ENCODE assay signal across 20 cellular contexts in the genomic region with DNA sequence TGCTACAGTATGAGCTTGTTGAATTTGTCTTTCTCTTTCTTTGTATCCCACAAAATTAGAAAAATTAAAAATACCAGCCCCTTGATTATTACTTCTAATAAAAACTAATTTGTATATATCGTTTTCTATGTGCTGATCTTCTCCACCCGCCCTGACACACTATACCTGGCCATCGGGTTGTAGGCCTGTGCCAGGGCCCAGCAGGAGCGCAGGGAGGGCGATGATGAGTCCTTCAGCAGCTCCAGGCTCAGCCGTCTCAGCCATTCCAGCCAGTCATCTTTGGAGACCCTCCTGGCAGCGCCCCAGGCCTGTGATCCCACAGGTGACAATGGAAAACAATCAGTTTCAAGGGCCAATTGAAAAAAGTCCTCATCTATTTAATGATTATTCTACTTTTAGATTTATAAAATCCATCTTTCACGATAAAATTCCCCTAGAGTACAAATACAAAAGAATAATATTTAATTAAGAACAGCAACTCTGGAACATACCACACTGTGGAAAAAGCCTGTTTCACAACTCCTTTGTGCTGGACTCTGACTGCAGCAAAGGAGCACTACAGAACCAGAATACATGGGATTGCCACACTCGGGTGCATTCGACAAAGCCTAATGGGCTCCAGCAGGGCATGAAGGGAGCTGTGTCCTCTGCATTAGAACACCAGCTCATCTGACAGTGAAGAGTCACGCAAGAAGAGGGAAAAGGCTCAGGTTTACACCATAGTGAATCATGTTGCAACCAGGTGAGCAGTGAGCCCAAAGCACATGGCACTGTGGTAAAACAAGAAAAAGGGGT. TPM values are rescaled to one million over a fixed set of nuclear protein-coding genes. Genes with fewer than 3 reads are reported as not detected.
DNase-seq lines count a peak whose midpoint lies in the region; ATAC-seq and TF ChIP-seq lines count a peak whose summit lies in the region.
"Had no signal": no experiment of that assay in that cellular context is flagged by ENCODE, and none has a peak within 500 bp of the region (broad histone marks: within the 10 kb centered on the region; RNA-seq: fewer than 3 reads in every experiment).

No MANE protein-coding gene starts in this region.

- H3K9me3 Mint-ChIP-seq in neural crest cell: no peaks in the 10 kb centered on the region
- H3K9me3 Mint-ChIP-seq in activated T-helper 2 cell treated with anti-CD3 and anti-CD28 coated beads, Interferon-gamma antibody, Interleukin-2, Interleukin-4, amounts not matched to agents 10 μg/mL and 5 μg/mL and 100 μg/mL, durations not matched to agents 14 hours and 24 hours and 36 hours: no peaks in the 10 kb centered on the region
- H3K9me3 Mint-ChIP-seq: CD4-positive, CD25-positive, alpha-beta regulatory T cell; GM23338 had no signal

- intact Hi-C loops in activated T-helper 2 cell treated with anti-CD3 and anti-CD28 coated beads, Interferon-gamma antibody, Interleukin-2, Interleukin-4, amounts not matched to agents 10 μg/mL and 5 μg/mL and 100 μg/mL, durations not matched to agents 14 hours and 24 hours and 36 hours (cut with micrococcal nuclease): no loop called here

- peaks cover 2% of the 10 kb centered on the region for H3K4me1 Mint-ChIP-seq in T-helper 17 cell
- H3K4me1 Mint-ChIP-seq in neural crest cell: no peaks in the 10 kb centered on the region
- H3K4me1 Mint-ChIP-seq in activated T-helper 2 cell treated with anti-CD3 and anti-CD28 coated beads, Interferon-gamma antibody, Interleukin-2, Interleukin-4, amounts not matched to agents 10 μg/mL and 5 μg/mL and 100 μg/mL, durations not matched to agents 14 hours and 24 hours and 36 hours (ENCODE audit: low read depth): no peaks in the 10 kb centered on the region
- H3K4me1 Mint-ChIP-seq: B cell; CD4-positive, CD25-positive, alpha-beta regulatory T cell; GM23338 had no signal

- H3K27me3 Mint-ChIP-seq in T-helper 17 cell (no peaks in the 10 kb centered on the region), neural crest cell (ENCODE audit: low read depth) (no peaks in the 10 kb centered on the region)
- no peaks in the 10 kb centered on the region for H3K27me3 Mint-ChIP-seq in activated T-helper 2 cell treated with anti-CD3 and anti-CD28 coated beads, Interferon-gamma antibody, Interleukin-2, Interleukin-4, amounts not matched to agents 10 μg/mL and 5 μg/mL and 100 μg/mL, durations not matched to agents 14 hours and 24 hours and 36 hours (ENCODE audit: low read depth)
- H3K27me3 Mint-ChIP-seq: B cell; CD4-positive, CD25-positive, alpha-beta regulatory T cell had no signal

- TF ChIP-seq POLR2A in GM18505 (IDR thresholded peaks at IDR 0.05; ENCODE audit: borderline replicate concordance, extremely low read depth, insufficient read depth, insufficient read length): no peak

- DNase-seq in AG10803 (ENCODE audit: low read depth) (peak; percentile 23), T-helper 17 cell (no peak), fibroblast of gingiva (ENCODE audit: low read depth) (peak; percentile 79), neural crest cell (ENCODE audit: low read depth, low spot score) (no peak), DMS 273 (lab: John Stamatoyannopoulos, UW; ENCODE audit: unreplicated experiment) (no peak)
- no peak for DNase-seq in activated T-helper 2 cell treated with anti-CD3 and anti-CD28 coated beads, Interferon-gamma antibody, Interleukin-2, Interleukin-4, amounts not matched to agents 10 μg/mL and 5 μg/mL and 100 μg/mL, durations not matched to agents 14 hours and 24 hours and 36 hours (ENCODE audit: low spot score)
- DNase-seq: CD4-positive, CD25-positive, alpha-beta regulatory T cell; DMS79; IMR-90; NCI-H1105 treated with DMSO at 0.1 percent for 48 hours; NCI-H2081; NCI-H2227 treated with DMSO at 0.1 percent for 48 hours; NCI-H510A; NCI-H748 treated with DMSO at 0.1 percent for 48 hours; SIG-M5; SK-N-SH had no signal

- H3K9me3 ChIP-seq in T-helper 17 cell (ENCODE audit: control insufficient read depth, low read length, poor library complexity, severe bottlenecking): no peaks in the 10 kb centered on the region
- H3K9me3 ChIP-seq: SK-N-SH had no signal

- H3K4me3 Mint-ChIP-seq in T-helper 17 cell (no peak overlapping the region), neural crest cell (no peak overlapping the region)
- H3K4me3 Mint-ChIP-seq in activated T-helper 2 cell treated with anti-CD3 and anti-CD28 coated beads, Interferon-gamma antibody, Interleukin-2, Interleukin-4, amounts not matched to agents 10 μg/mL and 5 μg/mL and 100 μg/mL, durations not matched to agents 14 hours and 24 hours and 36 hours (ENCODE audit: low read depth): no peak overlapping the region
- H3K4me3 Mint-ChIP-seq: B cell; CD4-positive, CD25-positive, alpha-beta regulatory T cell; GM23338 had no signal

- no peak overlapping the region for H3K4me3 ChIP-seq in AG10803 (ENCODE audit: low read length)
- H3K4me3 ChIP-seq: GM23338 had no signal

- H3K27ac Mint-ChIP-seq in T-helper 17 cell (peak overlapping the region; percentile 32), neural crest cell (ENCODE audit: unreplicated experiment) (peak overlapping the region; percentile 15)
- no peak overlapping the region for H3K27ac Mint-ChIP-seq in activated T-helper 2 cell treated with anti-CD3 and anti-CD28 coated beads, Interferon-gamma antibody, Interleukin-2, Interleukin-4, amounts not matched to agents 10 μg/mL and 5 μg/mL and 100 μg/mL, durations not matched to agents 14 hours and 24 hours and 36 hours
- H3K27ac Mint-ChIP-seq: B cell, GM23338 had no signal

- peaks cover 7% of the 10 kb centered on the region for H3K36me3 Mint-ChIP-seq in T-helper 17 cell (ENCODE audit: low read depth)
- H3K36me3 Mint-ChIP-seq in neural crest cell (ENCODE audit: low read depth): peaks cover 8% of the 10 kb centered on the region
- H3K36me3 Mint-ChIP-seq in activated T-helper 2 cell treated with anti-CD3 and anti-CD28 coated beads, Interferon-gamma antibody, Interleukin-2, Interleukin-4, amounts not matched to agents 10 μg/mL and 5 μg/mL and 100 μg/mL, durations not matched to agents 14 hours and 24 hours and 36 hours (ENCODE audit: low read depth): peaks cover 33% of the 10 kb centered on the region

- ATAC-seq in T-helper 17 cell (no peak), GM18505 (IDR thresholded peaks at IDR 0.05; ENCODE audit: unreplicated experiment) (no peak)
- ATAC-seq: GM23338, Panc1 had no signal

- no peak for TF ChIP-seq CTCF in AG10803 (conservative IDR thresholded peaks at IDR 0.05; ENCODE audit: low read length)
- TF ChIP-seq CTCF in neural crest cell (conservative IDR thresholded peaks at IDR 0.05): no peak

RNA-seq across cellular contexts. Expression of a gene that starts 15.4 kb away (rescaled TPM):
- total RNA-seq in T-helper 17 cell (not detected), neural crest cell (0.14 and 0.20 TPM in 2 replicates)
- total RNA-seq in activated T-helper 2 cell treated with anti-CD3 and anti-CD28 coated beads, Interferon-gamma antibody, Interleukin-2, Interleukin-4, amounts not matched to agents 10 μg/mL and 5 μg/mL and 100 μg/mL, durations not matched to agents 14 hours and 24 hours and 36 hours: not detected in 2 replicates
- total RNA-seq: B cell; CD4-positive, CD25-positive, alpha-beta regulatory T cell; GM23338 had no signal

RNA-seq across cellular contexts. Expression of a gene that starts 57.8 kb away (rescaled TPM):
- total RNA-seq in T-helper 17 cell (10 to 100 TPM; 47.3 to 50.0 TPM), neural crest cell (67.2 and 68.6 TPM in 2 replicates)
- 43.3 and 44.5 TPM in 2 replicates for total RNA-seq in activated T-helper 2 cell treated with anti-CD3 and anti-CD28 coated beads, Interferon-gamma antibody, Interleukin-2, Interleukin-4, amounts not matched to agents 10 μg/mL and 5 μg/mL and 100 μg/mL, durations not matched to agents 14 hours and 24 hours and 36 hours

Comparison
In these comparisons a context has a peak if more than half of its experiments do, and no peak if none do; other contexts are left out.
1. DNase-seq: peak in AG10803 (single experiment) and fibroblast of gingiva (single experiment); none in T-helper 17 cell (0 of 3), neural crest cell (single experiment), activated T-helper 2 cell treated with anti-CD3 and anti-CD28 coated beads, Interferon-gamma antibody, Interleukin-2, Interleukin-4, amounts not matched to agents 10 μg/mL and 5 μg/mL and 100 μg/mL, durations not matched to agents 14 hours and 24 hours and 36 hours (single experiment) and DMS 273 (single experiment).